2 cellular contexts compared by ENCODE assay signal in genomic region chr1:58762806-58763205, GRCh38.
TF ChIP-seq lines count a peak whose summit lies in the region.

No MANE protein-coding gene starts in this region.

TF ChIP-seq in A549, 52 proteins besides CTCF, POLR2A, EP300 and RAD21:
- TF ChIP-seq HOXB13 (CRISPR knock-in tag; IDR thresholded peaks at IDR 0.05; ENCODE audit: low read depth) (no peak), RNF2 (IDR thresholded peaks at IDR 0.05; ENCODE audit: borderline replicate concordance, low read depth) (no peak), JUNB (IDR thresholded peaks at IDR 0.05) (no peak), PBX3 (IDR thresholded peaks at IDR 0.05) (no peak), HEYL (CRISPR knock-in tag; IDR thresholded peaks at IDR 0.05) (no peak), MAFK (IDR thresholded peaks at IDR 0.05; ENCODE audit: partially characterized antibody) (no peak)

TF ChIP-seq in IMR-90, 13 proteins besides CTCF, POLR2A, EP300 and RAD21:
- TF ChIP-seq MXI1 (IDR thresholded peaks at IDR 0.05; ENCODE audit: borderline replicate concordance, low read depth, low read length) (no peak), CHD1 (IDR thresholded peaks at IDR 0.05; ENCODE audit: low read depth, low read length) (no peak), NFE2L2 (IDR thresholded peaks at IDR 0.05; ENCODE audit: low read depth, low read length) (no peak)
